8 cellular contexts compared by ENCODE assay signal in genomic region chr14:77151918-77152588, GRCh38. TPM values are rescaled to one million over a fixed set of nuclear protein-coding genes. Genes with fewer than 3 reads are reported as not detected.
DNase-seq lines count a peak whose midpoint lies in the region; ATAC-seq and TF ChIP-seq lines count a peak whose summit lies in the region.

No MANE protein-coding gene starts in this region.

- TF ChIP-seq CTCF in GM20000 (IDR thresholded peaks at IDR 0.05; ENCODE audit: extremely low read depth, missing control alignments) (no peak), choroid plexus epithelial cell (conservative IDR thresholded peaks at IDR 0.05; ENCODE audit: low read depth, low read length) (peak; percentile 27), progenitor cell of endocrine pancreas (IDR thresholded peaks at IDR 0.05; ENCODE audit: unreplicated experiment) (peak; percentile 13)

- H3K27ac ChIP-seq in aorta (ENCODE audit: low read depth in 1 of 2, low read length in 2 of 2), result no peak overlapping the region

- no peaks in the 10 kb centered on the region for H3K9me3 Mint-ChIP-seq in progenitor cell of endocrine pancreas (ENCODE audit: low read depth)

- H3K4me3 ChIP-seq in choroid plexus epithelial cell (ENCODE audit: low read depth, low read length) (no peak overlapping the region), aorta (ENCODE audit: low read length in 2 of 2) (no peak overlapping the region)

- peaks cover 34% of the 10 kb centered on the region for H3K27me3 Mint-ChIP-seq in progenitor cell of endocrine pancreas

- ATAC-seq in aorta (ENCODE audit: low FRiP score) (no peak), HG03442 (IDR thresholded peaks at IDR 0.05; ENCODE audit: unreplicated experiment) (no peak)

- H3K27ac Mint-ChIP-seq in progenitor cell of endocrine pancreas, result peak overlapping the region; percentile 56

- no peaks in the 10 kb centered on the region for H3K36me3 ChIP-seq in aorta (ENCODE audit: control insufficient read depth in 1 of 2, insufficient read depth in 2 of 2, low read length in 1 of 2)

- no peaks in the 10 kb centered on the region for H3K4me1 ChIP-seq in aorta (ENCODE audit: control insufficient read depth in 1 of 2, insufficient read depth in 2 of 2, low read length in 2 of 2)

- in situ Hi-C loops in ACHN (cut with HindIII; ENCODE audit: low pct_ligation_motif_present, low pct_unique_long_range_greater_than_20kb, low sequenced_read_pairs), result no loop called here

- H3K27me3 ChIP-seq in aorta (ENCODE audit: control insufficient read depth in 1 of 2, insufficient read depth in 2 of 2, low read length in 1 of 2), result no peaks in the 10 kb centered on the region

- H3K4me1 Mint-ChIP-seq in progenitor cell of endocrine pancreas (ENCODE audit: low read depth), result no peaks in the 10 kb centered on the region

- DNase-seq in ACHN (peak; percentile 40), GM20000 (ENCODE audit: low spot score) (peak; percentile 62), NCI-H748 treated with DMSO at 0.1 percent for 48 hours (lab: John Stamatoyannopoulos, UW) (peak; percentile 78), choroid plexus epithelial cell (ENCODE audit: low read depth) (peak; percentile 56), progenitor cell of endocrine pancreas (ENCODE audit: low spot score, unreplicated experiment) (no peak), RPMI8226 (no peak), aorta (no peak)

- H3K4me3 Mint-ChIP-seq in progenitor cell of endocrine pancreas (ENCODE audit: low read depth), result no peak overlapping the region

- intact Hi-C loops in aorta (cut with DNase I), result loop anchor here (5.0 to 10.0 kb wide), 2 partner anchors 165 to 593 kb away; no protein-coding TSS in a partner anchor

- peaks cover 2% of the 10 kb centered on the region for H3K9me3 ChIP-seq in aorta (ENCODE audit: control insufficient read depth, low read length)

- 39 to 42% methylated on average over 2 of the region's 2 CpGs for WGBS in aorta, 2 donors

- no peaks in the 10 kb centered on the region for H3K36me3 Mint-ChIP-seq in progenitor cell of endocrine pancreas (ENCODE audit: insufficient read depth)

RNA-seq across cellular contexts. Expression of gene ZDHHC22, which starts 10.5 kb away (rescaled TPM):
- total RNA-seq in progenitor cell of endocrine pancreas, result 0.13 and 0.14 TPM in 2 replicates
- total RNA-seq in aorta, result not detected
- not detected for polyA plus RNA-seq in aorta

RNA-seq across cellular contexts. Expression of gene TMEM63C, which starts 29.5 kb away (rescaled TPM):
- total RNA-seq in progenitor cell of endocrine pancreas (1.6 and 1.8 TPM in 2 replicates), aorta (under 1 TPM; 0.06 to 0.26 TPM)
- under 1 TPM in 1 of 2 donors, not detected in 1; 0.13 TPM for polyA plus RNA-seq in aorta

RNA-seq across cellular contexts. Expression of gene CIPC, which starts 54.0 kb away (rescaled TPM):
- total RNA-seq in progenitor cell of endocrine pancreas (25.2 and 25.6 TPM in 2 replicates), aorta (10 to 100 TPM; 23.1 to 24.4 TPM)
- polyA plus RNA-seq in aorta, result 10 to 100 TPM in 1 of 2 donors, 1 to 10 TPM in 1; 8.1 to 11.0 TPM

Comparison
In these comparisons a context has a peak if more than half of its experiments do, and no peak if none do; other contexts are left out.
1. DNase-seq: peak in ACHN (single experiment), GM20000 (single experiment), NCI-H748 treated with DMSO at 0.1 percent for 48 hours (single experiment) and choroid plexus epithelial cell (single experiment); none in progenitor cell of endocrine pancreas (single experiment), RPMI8226 (single experiment) and aorta (0 of 2).